2 cellular contexts compared by ENCODE assay signal in the genomic region with DNA sequence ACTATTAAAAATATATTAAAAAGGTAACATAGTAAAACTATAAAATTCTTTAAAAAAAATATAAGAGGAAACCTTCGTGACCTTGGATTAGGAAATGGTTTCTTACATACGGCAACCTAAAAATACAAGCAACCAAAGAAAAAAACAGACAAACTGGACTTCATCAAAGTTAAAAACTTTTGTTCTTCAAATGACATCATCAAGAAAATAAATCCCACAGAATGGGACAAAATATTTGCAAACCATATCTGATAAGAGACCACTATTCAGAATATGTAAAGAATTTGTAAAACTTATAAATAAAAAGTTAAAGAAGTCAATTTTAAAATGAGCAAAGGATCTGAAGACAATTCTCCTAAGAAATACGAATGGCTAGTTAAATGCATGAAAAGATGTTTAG.
TF ChIP-seq lines count a peak whose summit lies in the region.

No MANE protein-coding gene starts in this region.

TF ChIP-seq in HepG2, 621 proteins besides CTCF, POLR2A, EP300 and RAD21:
- TF ChIP-seq RARA (CRISPR knock-in tag; IDR thresholded peaks at IDR 0.05) (no peak), ATF7 (IDR thresholded peaks at IDR 0.05) (peak; percentile 73), ATF7 (CRISPR knock-in tag; IDR thresholded peaks at IDR 0.05) (no peak)
TF ChIP-seq in HepG2: peak in this region for 1.

TF ChIP-seq in GM23338, 12 proteins besides CTCF, POLR2A, EP300 and RAD21:
- no peak for TF ChIP-seq EZH2phosphoT487 (IDR thresholded peaks at IDR 0.05; ENCODE audit: unreplicated experiment)
- no peak for TF ChIP-seq CREB1 (CRISPR knock-in tag; IDR thresholded peaks at IDR 0.05; ENCODE audit: low read depth)
- no peak for TF ChIP-seq EZH2 (IDR thresholded peaks at IDR 0.05; ENCODE audit: low read depth, unreplicated experiment)
- TF ChIP-seq, protein P1, sequence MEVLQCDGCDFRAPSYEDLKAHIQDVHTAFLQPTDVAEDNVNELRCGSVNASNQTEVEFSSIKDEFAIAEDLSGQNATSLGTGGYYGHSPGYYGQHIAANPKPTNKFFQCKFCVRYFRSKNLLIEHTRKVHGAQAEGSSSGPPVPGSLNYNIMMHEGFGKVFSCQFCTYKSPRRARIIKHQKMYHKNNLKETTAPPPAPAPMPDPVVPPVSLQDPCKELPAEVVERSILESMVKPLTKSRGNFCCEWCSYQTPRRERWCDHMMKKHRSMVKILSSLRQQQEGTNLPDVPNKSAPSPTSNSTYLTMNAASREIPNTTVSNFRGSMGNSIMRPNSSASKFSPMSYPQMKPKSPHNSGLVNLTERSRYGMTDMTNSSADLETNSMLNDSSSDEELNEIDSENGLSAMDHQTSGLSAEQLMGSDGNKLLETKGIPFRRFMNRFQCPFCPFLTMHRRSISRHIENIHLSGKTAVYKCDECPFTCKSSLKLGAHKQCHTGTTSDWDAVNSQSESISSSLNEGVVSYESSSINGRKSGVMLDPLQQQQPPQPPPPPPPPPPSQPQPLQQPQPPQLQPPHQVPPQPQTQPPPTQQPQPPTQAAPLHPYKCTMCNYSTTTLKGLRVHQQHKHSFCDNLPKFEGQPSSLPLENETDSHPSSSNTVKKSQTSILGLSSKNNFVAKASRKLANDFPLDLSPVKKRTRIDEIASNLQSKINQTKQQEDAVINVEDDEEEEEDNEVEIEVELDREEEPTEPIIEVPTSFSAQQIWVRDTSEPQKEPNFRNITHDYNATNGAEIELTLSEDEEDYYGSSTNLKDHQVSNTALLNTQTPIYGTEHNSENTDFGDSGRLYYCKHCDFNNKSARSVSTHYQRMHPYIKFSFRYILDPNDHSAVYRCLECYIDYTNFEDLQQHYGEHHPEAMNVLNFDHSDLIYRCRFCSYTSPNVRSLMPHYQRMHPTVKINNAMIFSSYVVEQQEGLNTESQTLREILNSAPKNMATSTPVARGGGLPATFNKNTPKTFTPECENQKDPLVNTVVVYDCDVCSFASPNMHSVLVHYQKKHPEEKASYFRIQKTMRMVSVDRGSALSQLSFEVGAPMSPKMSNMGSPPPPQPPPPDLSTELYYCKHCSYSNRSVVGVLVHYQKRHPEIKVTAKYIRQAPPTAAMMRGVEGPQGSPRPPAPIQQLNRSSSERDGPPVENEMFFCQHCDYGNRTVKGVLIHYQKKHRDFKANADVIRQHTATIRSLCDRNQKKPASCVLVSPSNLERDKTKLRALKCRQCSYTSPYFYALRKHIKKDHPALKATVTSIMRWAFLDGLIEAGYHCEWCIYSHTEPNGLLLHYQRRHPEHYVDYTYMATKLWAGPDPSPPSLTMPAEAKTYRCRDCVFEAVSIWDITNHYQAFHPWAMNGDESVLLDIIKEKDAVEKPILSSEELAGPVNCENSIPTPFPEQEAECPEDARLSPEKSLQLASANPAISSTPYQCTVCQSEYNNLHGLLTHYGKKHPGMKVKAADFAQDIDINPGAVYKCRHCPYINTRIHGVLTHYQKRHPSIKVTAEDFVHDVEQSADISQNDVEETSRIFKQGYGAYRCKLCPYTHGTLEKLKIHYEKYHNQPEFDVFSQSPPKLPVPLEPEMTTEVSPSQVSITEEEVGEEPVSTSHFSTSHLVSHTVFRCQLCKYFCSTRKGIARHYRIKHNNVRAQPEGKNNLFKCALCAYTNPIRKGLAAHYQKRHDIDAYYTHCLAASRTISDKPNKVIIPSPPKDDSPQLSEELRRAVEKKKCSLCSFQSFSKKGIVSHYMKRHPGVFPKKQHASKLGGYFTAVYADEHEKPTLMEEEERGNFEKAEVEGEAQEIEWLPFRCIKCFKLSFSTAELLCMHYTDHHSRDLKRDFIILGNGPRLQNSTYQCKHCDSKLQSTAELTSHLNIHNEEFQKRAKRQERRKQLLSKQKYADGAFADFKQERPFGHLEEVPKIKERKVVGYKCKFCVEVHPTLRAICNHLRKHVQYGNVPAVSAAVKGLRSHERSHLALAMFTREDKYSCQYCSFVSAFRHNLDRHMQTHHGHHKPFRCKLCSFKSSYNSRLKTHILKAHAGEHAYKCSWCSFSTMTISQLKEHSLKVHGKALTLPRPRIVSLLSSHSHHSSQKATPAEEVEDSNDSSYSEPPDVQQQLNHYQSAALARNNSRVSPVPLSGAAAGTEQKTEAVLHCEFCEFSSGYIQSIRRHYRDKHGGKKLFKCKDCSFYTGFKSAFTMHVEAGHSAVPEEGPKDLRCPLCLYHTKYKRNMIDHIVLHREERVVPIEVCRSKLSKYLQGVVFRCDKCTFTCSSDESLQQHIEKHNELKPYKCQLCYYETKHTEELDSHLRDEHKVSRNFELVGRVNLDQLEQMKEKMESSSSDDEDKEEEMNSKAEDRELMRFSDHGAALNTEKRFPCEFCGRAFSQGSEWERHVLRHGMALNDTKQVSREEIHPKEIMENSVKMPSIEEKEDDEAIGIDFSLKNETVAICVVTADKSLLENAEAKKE (CRISPR knock-in tag; IDR thresholded peaks at IDR 0.05) = no peak
- TF ChIP-seq, protein P2, sequence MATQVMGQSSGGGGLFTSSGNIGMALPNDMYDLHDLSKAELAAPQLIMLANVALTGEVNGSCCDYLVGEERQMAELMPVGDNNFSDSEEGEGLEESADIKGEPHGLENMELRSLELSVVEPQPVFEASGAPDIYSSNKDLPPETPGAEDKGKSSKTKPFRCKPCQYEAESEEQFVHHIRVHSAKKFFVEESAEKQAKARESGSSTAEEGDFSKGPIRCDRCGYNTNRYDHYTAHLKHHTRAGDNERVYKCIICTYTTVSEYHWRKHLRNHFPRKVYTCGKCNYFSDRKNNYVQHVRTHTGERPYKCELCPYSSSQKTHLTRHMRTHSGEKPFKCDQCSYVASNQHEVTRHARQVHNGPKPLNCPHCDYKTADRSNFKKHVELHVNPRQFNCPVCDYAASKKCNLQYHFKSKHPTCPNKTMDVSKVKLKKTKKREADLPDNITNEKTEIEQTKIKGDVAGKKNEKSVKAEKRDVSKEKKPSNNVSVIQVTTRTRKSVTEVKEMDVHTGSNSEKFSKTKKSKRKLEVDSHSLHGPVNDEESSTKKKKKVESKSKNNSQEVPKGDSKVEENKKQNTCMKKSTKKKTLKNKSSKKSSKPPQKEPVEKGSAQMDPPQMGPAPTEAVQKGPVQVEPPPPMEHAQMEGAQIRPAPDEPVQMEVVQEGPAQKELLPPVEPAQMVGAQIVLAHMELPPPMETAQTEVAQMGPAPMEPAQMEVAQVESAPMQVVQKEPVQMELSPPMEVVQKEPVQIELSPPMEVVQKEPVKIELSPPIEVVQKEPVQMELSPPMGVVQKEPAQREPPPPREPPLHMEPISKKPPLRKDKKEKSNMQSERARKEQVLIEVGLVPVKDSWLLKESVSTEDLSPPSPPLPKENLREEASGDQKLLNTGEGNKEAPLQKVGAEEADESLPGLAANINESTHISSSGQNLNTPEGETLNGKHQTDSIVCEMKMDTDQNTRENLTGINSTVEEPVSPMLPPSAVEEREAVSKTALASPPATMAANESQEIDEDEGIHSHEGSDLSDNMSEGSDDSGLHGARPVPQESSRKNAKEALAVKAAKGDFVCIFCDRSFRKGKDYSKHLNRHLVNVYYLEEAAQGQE (IDR thresholded peaks at IDR 0.05; ENCODE audit: unreplicated experiment) = no peak
- TF ChIP-seq NANOG (IDR thresholded peaks at IDR 0.05; ENCODE audit: borderline replicate concordance) = no peak
- TF ChIP-seq, protein P3, sequence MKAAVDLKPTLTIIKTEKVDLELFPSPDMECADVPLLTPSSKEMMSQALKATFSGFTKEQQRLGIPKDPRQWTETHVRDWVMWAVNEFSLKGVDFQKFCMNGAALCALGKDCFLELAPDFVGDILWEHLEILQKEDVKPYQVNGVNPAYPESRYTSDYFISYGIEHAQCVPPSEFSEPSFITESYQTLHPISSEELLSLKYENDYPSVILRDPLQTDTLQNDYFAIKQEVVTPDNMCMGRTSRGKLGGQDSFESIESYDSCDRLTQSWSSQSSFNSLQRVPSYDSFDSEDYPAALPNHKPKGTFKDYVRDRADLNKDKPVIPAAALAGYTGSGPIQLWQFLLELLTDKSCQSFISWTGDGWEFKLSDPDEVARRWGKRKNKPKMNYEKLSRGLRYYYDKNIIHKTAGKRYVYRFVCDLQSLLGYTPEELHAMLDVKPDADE (IDR thresholded peaks at IDR 0.05) = no peak
- TF ChIP-seq POLR2AphosphoS5 (IDR thresholded peaks at IDR 0.05; ENCODE audit: low read depth) = no peak
TF ChIP-seq in GM23338: peak in this region for 0.
